ENCODE assay signal across 17 cellular contexts in the genomic region with DNA sequence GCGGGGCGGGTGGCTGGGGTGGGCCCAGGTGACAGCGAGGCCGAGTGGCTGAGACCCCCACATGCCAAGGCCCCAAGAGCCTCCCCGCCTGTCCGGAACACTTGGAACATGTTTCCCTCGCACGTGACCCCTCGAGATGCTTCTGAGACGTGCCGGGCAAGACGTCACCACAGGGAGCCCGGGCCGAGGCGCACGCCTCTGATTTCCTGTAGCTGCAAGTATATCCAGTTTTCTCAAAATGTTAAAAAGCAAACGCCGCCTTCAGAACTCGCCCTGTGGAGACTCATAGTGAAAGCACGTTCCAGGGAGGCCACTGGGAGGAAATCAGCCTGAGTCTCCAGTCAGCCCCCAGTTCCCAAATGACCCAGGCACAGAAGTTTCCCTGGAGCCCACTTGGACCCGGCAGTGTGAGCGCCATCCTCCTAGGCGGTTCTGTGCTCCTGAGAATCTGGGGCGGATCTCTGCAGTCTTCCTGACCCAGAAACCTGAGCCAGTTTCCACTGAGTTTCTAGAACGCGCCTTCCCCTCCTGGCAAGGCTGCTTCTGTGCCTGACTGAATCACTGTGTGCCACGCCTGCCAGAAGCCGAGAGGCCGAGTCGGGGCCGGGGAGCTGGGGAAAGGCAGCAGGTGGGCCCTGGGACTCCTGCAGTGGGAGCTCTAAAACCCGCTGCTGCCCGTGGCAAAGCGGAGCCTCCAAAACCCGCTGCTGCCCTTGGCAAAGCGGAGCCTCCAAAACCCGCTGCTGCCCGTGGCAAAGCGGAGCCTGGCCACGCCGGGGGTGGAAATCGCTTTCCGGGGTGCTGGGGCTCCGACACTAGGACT.
A peak's percentile ranks its signal among the peaks of the same experiment; 100 is the strongest.
DNase-seq lines count a peak whose midpoint lies in the region; TF ChIP-seq lines count a peak whose summit lies in the region.
"Had no signal": no experiment of that assay in that cellular context is flagged by ENCODE, and none has a peak within 500 bp of the region (broad histone marks: within the 10 kb centered on the region; RNA-seq: fewer than 3 reads in every experiment).

No MANE protein-coding gene starts in this region.

- no peak overlapping the region for H3K4me3 ChIP-seq in astrocyte of the spinal cord (ENCODE audit: low read depth, low read length)
- H3K4me3 ChIP-seq: BLaER1, body of pancreas, pancreas had no signal

- no peak for TF ChIP-seq CTCF in astrocyte of the spinal cord (IDR thresholded peaks at IDR 0.05; ENCODE audit: low read depth, low read length)

- in situ Hi-C loops in astrocyte of the spinal cord (cut with HindIII; ENCODE audit: low sequenced_read_pairs) = no loop called here

- intact Hi-C loops in head of caudate nucleus (cut with DNase I) = no loop called here

- peak; percentile 70 for DNase-seq in GM03348 (ENCODE audit: low spot score)
- peak; percentile 56 for DNase-seq in astrocyte of the spinal cord (ENCODE audit: low read depth, low spot score)
- peak in 36 of 42 donors; percentile 22 to 88 (median 59) for DNase-seq in head of caudate nucleus
- DNase-seq in putamen (ENCODE audit: low spot score) = peak; percentile 49
- no peak for DNase-seq in dermis blood vessel endothelial cell
- no peak for DNase-seq in stimulated activated CD8-positive, alpha-beta memory T cell treated with anti-CD3 and anti-CD28 coated beads, Interleukin-4, amount 100 ng/mL, for 48 hours
- no peak for DNase-seq in NK-92 treated with Interleukin-12 subunit alpha and Interleukin-12 subunit beta, amount 100 ng/mL, for 24 hours (lab: John Stamatoyannopoulos, UW)
- no peak for DNase-seq in NCI-H82 treated with DMSO at 0.1 percent for 48 hours (lab: John Stamatoyannopoulos, UW; ENCODE audit: unreplicated experiment)
- DNase-seq: activated CD4-positive, alpha-beta T cell treated with anti-CD3 and anti-CD28 coated beads, Interleukin-2, amount 50 U/mL, for 1 hour; KBM-7; NCI-H1417; NCI-H510A treated with DMSO at 0.1 percent for 48 hours; RPMI8226; stimulated activated CD4-positive, alpha-beta T cell treated with anti-CD3 and anti-CD28 coated beads, Interleukin-1b, Interleukin-23, amount 100 ng/mL, for 48 hours had no signal

Comparison
In these comparisons a context has a peak if more than half of its experiments do, and no peak if none do; other contexts are left out.
1. DNase-seq: peak in GM03348 (single experiment), astrocyte of the spinal cord (single experiment), head of caudate nucleus (36 of 42) and putamen (single experiment); none in dermis blood vessel endothelial cell (single experiment), stimulated activated CD8-positive, alpha-beta memory T cell treated with anti-CD3 and anti-CD28 coated beads, Interleukin-4, amount 100 ng/mL, for 48 hours (single experiment), NK-92 treated with Interleukin-12 subunit alpha and Interleukin-12 subunit beta, amount 100 ng/mL, for 24 hours (single experiment) and NCI-H82 treated with DMSO at 0.1 percent for 48 hours (single experiment).